14 cellular contexts compared by ENCODE assay signal in genomic region chr5:38532165-38532669, GRCh38. TPM values are rescaled to one million over a fixed set of nuclear protein-coding genes. Genes with fewer than 3 reads are reported as not detected.
DNase-seq lines count a peak whose midpoint lies in the region; ATAC-seq, FAIRE-seq and TF ChIP-seq lines count a peak whose summit lies in the region.
"Had no signal": no experiment of that assay in that cellular context is flagged by ENCODE, and none has a peak within 500 bp of the region (broad histone marks: within the 10 kb centered on the region; RNA-seq: fewer than 3 reads in every experiment).

No MANE protein-coding gene starts in this region.

- intact Hi-C loops in kidney (cut with DNase I) = no loop called here

- H3K9ac ChIP-seq in kidney (ENCODE audit: low read length in 2 of 2) = no peak overlapping the region
- H3K9ac ChIP-seq: GM23248 had no signal

- H3K27me3 Mint-ChIP-seq in activated naive CD8-positive, alpha-beta T cell treated with anti-CD3 and anti-CD28 coated beads, Interleukin-2, amount 50 U/mL, for 24 hours = peaks cover 21% of the 10 kb centered on the region

- H3K4me3 ChIP-seq in kidney (ENCODE audit: low read length in 2 of 2) (peak overlapping the region in 1 of 2 donors; percentile 12), MG63 (no peak overlapping the region)
- H3K4me3 ChIP-seq: GM23248 had no signal

- H3K9me3 ChIP-seq in kidney (ENCODE audit: control insufficient read depth in 1 of 2, low read length in 2 of 2) (no peaks in the 10 kb centered on the region), MG63 (no peaks in the 10 kb centered on the region)

- H3K36me3 ChIP-seq in kidney (ENCODE audit: control insufficient read depth in 1 of 2, insufficient read depth in 2 of 2, low read length in 2 of 2) (peaks cover 0 to 5% of the 10 kb centered on the region in 2 donors), MG63 (no peaks in the 10 kb centered on the region)

- DNase-seq in NCI-H2107 (lab: John Stamatoyannopoulos, UW) (peak; percentile 53), kidney (no peak), MG63 (no peak), NCI-H526 (lab: John Stamatoyannopoulos, UW) (no peak)
- no peak for DNase-seq in activated naive CD8-positive, alpha-beta T cell treated with anti-CD3 and anti-CD28 coated beads, Interleukin-2, amount 50 U/mL, for 24 hours
- DNase-seq: activated CD8-positive, alpha-beta memory T cell treated with anti-CD3 and anti-CD28 coated beads, Interleukin-2, amount 10 ng/mL, durations not matched to agents 7 days and 5 days; activated naive CD8-positive, alpha-beta T cell treated with anti-CD3 and anti-CD28 coated beads for 36 hours; Caco-2; cortex of kidney; GM23248; NCI-H1930; stimulated activated CD4-positive, alpha-beta T cell treated with anti-CD3 and anti-CD28 coated beads, Interleukin-2, amount 100 ng/mL, for 48 hours had no signal

- no peak overlapping the region for H3K27ac Mint-ChIP-seq in activated naive CD8-positive, alpha-beta T cell treated with anti-CD3 and anti-CD28 coated beads, Interleukin-2, amount 50 U/mL, for 24 hours
- H3K27ac Mint-ChIP-seq: activated CD8-positive, alpha-beta memory T cell treated with anti-CD3 and anti-CD28 coated beads, Interleukin-2, amount 10 ng/mL, durations not matched to agents 7 days and 5 days; activated naive CD8-positive, alpha-beta T cell treated with anti-CD3 and anti-CD28 coated beads for 36 hours had no signal

- H3K36me3 Mint-ChIP-seq in activated naive CD8-positive, alpha-beta T cell treated with anti-CD3 and anti-CD28 coated beads, Interleukin-2, amount 50 U/mL, for 24 hours (ENCODE audit: low read depth) = no peaks in the 10 kb centered on the region
- H3K36me3 Mint-ChIP-seq: activated CD8-positive, alpha-beta memory T cell treated with anti-CD3 and anti-CD28 coated beads, Interleukin-2, amount 10 ng/mL, durations not matched to agents 7 days and 5 days; activated naive CD8-positive, alpha-beta T cell treated with anti-CD3 and anti-CD28 coated beads for 36 hours had no signal

- no peaks in the 10 kb centered on the region for H3K27me3 ChIP-seq in MG63

- H3K4me1 Mint-ChIP-seq in activated naive CD8-positive, alpha-beta T cell treated with anti-CD3 and anti-CD28 coated beads, Interleukin-2, amount 50 U/mL, for 24 hours = no peaks in the 10 kb centered on the region
- H3K4me1 Mint-ChIP-seq: activated naive CD8-positive, alpha-beta T cell treated with anti-CD3 and anti-CD28 coated beads for 36 hours had no signal

- H3K4me1 ChIP-seq in kidney (ENCODE audit: control insufficient read depth in 1 of 2, insufficient read depth in 1 of 2, low read depth in 1 of 2, low read length in 2 of 2) = peaks cover 32 to 47% of the 10 kb centered on the region in 2 donors

- TF ChIP-seq CTCF in VCaP (conservative IDR thresholded peaks at IDR 0.05) (no peak), kidney (IDR thresholded peaks at IDR 0.05; ENCODE audit: borderline replicate concordance, extremely low read depth, insufficient read depth) (no peak)

- H3K4me3 Mint-ChIP-seq in activated naive CD8-positive, alpha-beta T cell treated with anti-CD3 and anti-CD28 coated beads, Interleukin-2, amount 50 U/mL, for 24 hours = no peak overlapping the region
- H3K4me3 Mint-ChIP-seq: activated CD8-positive, alpha-beta memory T cell treated with anti-CD3 and anti-CD28 coated beads, Interleukin-2, amount 10 ng/mL, durations not matched to agents 7 days and 5 days; activated naive CD8-positive, alpha-beta T cell treated with anti-CD3 and anti-CD28 coated beads for 36 hours had no signal

- H3K9me3 Mint-ChIP-seq in activated naive CD8-positive, alpha-beta T cell treated with anti-CD3 and anti-CD28 coated beads, Interleukin-2, amount 50 U/mL, for 24 hours = peaks cover 3% of the 10 kb centered on the region
- H3K9me3 Mint-ChIP-seq: activated naive CD8-positive, alpha-beta T cell treated with anti-CD3 and anti-CD28 coated beads for 36 hours had no signal

- H3K27ac ChIP-seq in VCaP (peak overlapping the region; percentile 43), kidney (ENCODE audit: low read depth in 2 of 2, low read length in 2 of 2) (peak overlapping the region; percentile 42 to 68), temporal lobe (ENCODE audit: low read depth, low read length) (peak overlapping the region; percentile 40)
- H3K27ac ChIP-seq: GM23248 had no signal

- FAIRE-seq in kidney (lab: Jason Lieb, UNC) = no peak

- no peak for ATAC-seq in activated naive CD8-positive, alpha-beta T cell treated with anti-CD3 and anti-CD28 coated beads, Interleukin-2, amount 50 U/mL, for 24 hours
- ATAC-seq: activated CD8-positive, alpha-beta memory T cell treated with anti-CD3 and anti-CD28 coated beads, Interleukin-2, amount 10 ng/mL, durations not matched to agents 7 days and 5 days had no signal

RNA-seq across cellular contexts. Expression of gene LIFR, which starts 24.2 kb away (rescaled TPM):
- 90.1 TPM for total RNA-seq in kidney
- polyA plus RNA-seq in kidney (ENCODE audit: insufficient read depth, low read depth, low replicate concordance) = 8.5 TPM
- total RNA-seq in temporal lobe = 43.5 TPM
- total RNA-seq in MG63 (2014; rRNA removed; shearing (Covaris generic); ENCODE audit: low replicate concordance) = 6.8 and 9.2 TPM in 2 replicates
- total RNA-seq: activated CD8-positive, alpha-beta memory T cell treated with anti-CD3 and anti-CD28 coated beads, Interleukin-2, amount 10 ng/mL, durations not matched to agents 7 days and 5 days; activated naive CD8-positive, alpha-beta T cell treated with anti-CD3 and anti-CD28 coated beads for 36 hours had no signal
